Comparison of ENCODE assay signal across 11 cellular contexts in the genomic region with DNA sequence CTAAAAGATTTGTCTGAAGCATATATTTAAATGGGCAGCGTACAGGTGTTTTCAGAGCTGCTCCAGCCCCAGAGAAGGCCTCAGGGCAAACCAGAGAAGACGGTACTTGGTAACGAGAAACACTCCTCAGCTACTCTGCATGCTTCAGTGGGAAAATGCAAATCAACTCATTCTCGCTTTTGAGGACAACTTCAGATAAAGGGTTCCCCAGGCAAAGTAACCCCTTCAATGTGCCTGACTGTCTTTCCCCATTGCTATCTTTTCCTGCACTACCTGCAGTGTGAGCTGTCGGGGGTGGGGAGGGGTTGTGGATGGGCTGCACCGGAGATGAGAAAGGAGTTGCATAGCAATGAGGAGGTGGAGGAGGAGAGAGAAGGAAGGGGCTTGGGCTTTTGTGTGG.
A peak's percentile ranks its signal among the peaks of the same experiment; 100 is the strongest.
DNase-seq lines count a peak whose midpoint lies in the region; ATAC-seq lines count a peak whose summit lies in the region.
"Had no signal": no experiment of that assay in that cellular context is flagged by ENCODE, and none has a peak within 500 bp of the region (broad histone marks: within the 10 kb centered on the region; RNA-seq: fewer than 3 reads in every experiment).

No MANE protein-coding gene starts in this region.

- peak; percentile 91 for ATAC-seq in GM19025 (IDR thresholded peaks at IDR 0.05; ENCODE audit: low read depth, unreplicated experiment)
- ATAC-seq in HG02588 (IDR thresholded peaks at IDR 0.05; ENCODE audit: unreplicated experiment): peak; percentile 92
- ATAC-seq in HG03457 (IDR thresholded peaks at IDR 0.05; ENCODE audit: unreplicated experiment): peak; percentile 97
- ATAC-seq in Right ventricle myocardium superior (ENCODE audit: poor library complexity): no peak

- intact Hi-C loops in Right ventricle myocardium superior (cut with DNase I): no loop called here

- no peak for DNase-seq in Right ventricle myocardium superior
- DNase-seq in NCI-H774 (lab: John Stamatoyannopoulos, UW): no peak
- DNase-seq in NCI-H1092 treated with DMSO at 0.1 percent for 48 hours (lab: John Stamatoyannopoulos, UW): no peak
- no peak for DNase-seq in DMS 273 (lab: John Stamatoyannopoulos, UW; ENCODE audit: unreplicated experiment)
- DNase-seq: cortex of kidney, GF-D8, IMR-90, NCI-H446 had no signal
